9 cellular contexts compared by ENCODE assay signal in genomic region chr4:85724801-85725548, GRCh38.
DNase-seq lines count a peak whose midpoint lies in the region; ATAC-seq and TF ChIP-seq lines count a peak whose summit lies in the region.
"Had no signal": no experiment of that assay in that cellular context is flagged by ENCODE, and none has a peak within 500 bp of the region (broad histone marks: within the 10 kb centered on the region; RNA-seq: fewer than 3 reads in every experiment).

No MANE protein-coding gene starts in this region.

- WGBS in sigmoid colon, 2 donors: 82 to 93% methylated on average over 3 of the region's 3 CpGs

- H3K4me1 ChIP-seq in sigmoid colon: peaks cover 0 to 16% (median 15%) of the 10 kb centered on the region in 4 donors

- H3K4me1 Mint-ChIP-seq in nephron progenitor cell (no peaks in the 10 kb centered on the region), endothelial cell (ENCODE audit: unreplicated experiment) (peaks cover 21% of the 10 kb centered on the region)

- no peak for TF ChIP-seq CTCF in sigmoid colon (IDR thresholded peaks at IDR 0.05)
- TF ChIP-seq CTCF in nephron progenitor cell (IDR thresholded peaks at IDR 0.05): no peak
- no peak for TF ChIP-seq CTCF in endothelial cell (IDR thresholded peaks at IDR 0.05; ENCODE audit: unreplicated experiment)

- no peaks in the 10 kb centered on the region for H3K36me3 Mint-ChIP-seq in nephron progenitor cell (ENCODE audit: low read depth)
- H3K36me3 Mint-ChIP-seq in endothelial cell (ENCODE audit: low read depth, unreplicated experiment): no peaks in the 10 kb centered on the region

- H3K27me3 Mint-ChIP-seq in nephron progenitor cell (ENCODE audit: low read depth, poor library complexity): peaks cover 4% of the 10 kb centered on the region
- peaks cover 3% of the 10 kb centered on the region for H3K27me3 Mint-ChIP-seq in endothelial cell (ENCODE audit: unreplicated experiment)

- H3K4me3 Mint-ChIP-seq in nephron progenitor cell (no peak overlapping the region), endothelial cell (ENCODE audit: unreplicated experiment) (no peak overlapping the region)

- no peaks in the 10 kb centered on the region for H3K36me3 ChIP-seq in sigmoid colon

- DNase-seq in caudate nucleus (lab: John Stamatoyannopoulos, UW) (no peak), sigmoid colon (no peak), nephron progenitor cell (no peak), HuH-7.5 (ENCODE audit: low spot score) (no peak), endothelial cell (ENCODE audit: low spot score) (no peak)
- no peak for DNase-seq in NK-92 treated with Interleukin-12 subunit alpha and Interleukin-12 subunit beta, amount 100 ng/mL, for 24 hours (lab: John Stamatoyannopoulos, UW)
- DNase-seq: NCI-H1105 treated with DMSO at 0.1 percent for 48 hours had no signal

- H3K27me3 ChIP-seq in sigmoid colon: no peaks in the 10 kb centered on the region

- no peak overlapping the region for H3K4me3 ChIP-seq in sigmoid colon

- TF ChIP-seq EP300 in sigmoid colon (IDR thresholded peaks at IDR 0.05): no peak

- no peaks in the 10 kb centered on the region for H3K9me3 ChIP-seq in sigmoid colon

- intact Hi-C loops in sigmoid colon (cut with DNase I): no loop called here

- TF ChIP-seq POLR2A in sigmoid colon (IDR thresholded peaks at IDR 0.05): no peak

- H3K9me3 Mint-ChIP-seq in nephron progenitor cell: no peaks in the 10 kb centered on the region
- no peaks in the 10 kb centered on the region for H3K9me3 Mint-ChIP-seq in endothelial cell (ENCODE audit: unreplicated experiment)

- H3K27ac Mint-ChIP-seq in nephron progenitor cell (no peak overlapping the region), endothelial cell (ENCODE audit: unreplicated experiment) (no peak overlapping the region)

- H3K27ac ChIP-seq in caudate nucleus (ENCODE audit: low read depth, low read length): peak overlapping the region; percentile 27
- peak overlapping the region; percentile 29 to 68 (median 46) for H3K27ac ChIP-seq in sigmoid colon

- peak; percentile 49 for ATAC-seq in GM19023 (IDR thresholded peaks at IDR 0.05; ENCODE audit: unreplicated experiment)
- peak; percentile 70 for ATAC-seq in HG02981 (IDR thresholded peaks at IDR 0.05; ENCODE audit: unreplicated experiment)
